Comparison of ENCODE assay signal across 12 cellular contexts in the genomic region with DNA sequence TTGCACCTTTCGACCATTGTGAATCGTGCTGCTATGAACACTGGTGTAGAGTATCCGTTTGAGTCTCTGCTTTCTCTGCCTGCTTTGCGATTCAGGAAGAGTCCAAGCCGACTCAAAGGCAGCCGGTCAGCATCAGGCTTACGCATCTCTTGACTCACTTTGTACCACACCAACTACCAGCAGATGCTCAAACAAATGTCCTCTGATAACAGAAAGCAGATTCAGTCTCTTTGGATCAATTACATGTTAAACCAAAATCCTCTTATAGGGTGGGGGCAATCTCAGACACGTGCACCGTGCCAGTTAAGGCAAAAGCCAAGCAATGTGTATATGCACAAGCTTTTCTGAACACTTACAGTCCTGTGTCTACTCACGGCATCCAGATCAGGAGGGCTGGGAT.
A peak's percentile ranks its signal among the peaks of the same experiment; 100 is the strongest.
DNase-seq lines count a peak whose midpoint lies in the region; ATAC-seq and TF ChIP-seq lines count a peak whose summit lies in the region.
"Had no signal": no experiment of that assay in that cellular context is flagged by ENCODE, and none has a peak within 500 bp of the region (broad histone marks: within the 10 kb centered on the region; RNA-seq: fewer than 3 reads in every experiment).

No MANE protein-coding gene starts in this region.

- H3K27ac ChIP-seq in DND-41 (ENCODE audit: low read length) (no peak overlapping the region; the same call in 1 of the 2 replicates), H9 (ENCODE audit: insufficient read length, low read depth, low read length) (no peak overlapping the region)
- H3K27ac ChIP-seq: breast epithelium, C4-2B had no signal

- WGBS in H9 (ENCODE audit: extremely low coverage, insufficient read length, low lambda C conversion rate): no CpG with 5 or more reads among the region's 10 CpGs

- no peaks in the 10 kb centered on the region for H3K27me3 ChIP-seq in DND-41 (ENCODE audit: insufficient read depth, low read length, poor library complexity)
- H3K27me3 ChIP-seq in H9 (ENCODE audit: insufficient read depth, low read length): no peaks in the 10 kb centered on the region
- H3K27me3 ChIP-seq: breast epithelium had no signal

- no peak overlapping the region for H4K91ac ChIP-seq in H9 (ENCODE audit: insufficient read length, low read depth, low read length)

- H2BK120ac ChIP-seq in H9 (ENCODE audit: low read depth, low read length, poor library complexity, severe bottlenecking): no peak overlapping the region

- peak overlapping the region; percentile 21 for H3K27ac Mint-ChIP-seq in activated T-helper 17 cell treated with anti-CD3 and anti-CD28 coated beads, Interleukin-2, amount 50 U/mL, for 72 hours
- H3K27ac Mint-ChIP-seq in H9: peak overlapping the region in 1 of 3 experiments; percentile 19; a peak in 1 of 7 replicates

- H3K79me2 ChIP-seq in DND-41 (ENCODE audit: insufficient read depth, low read length): no peaks in the 10 kb centered on the region
- H3K79me2 ChIP-seq in H9 (ENCODE audit: insufficient read depth, low read length): no peaks in the 10 kb centered on the region

- ATAC-seq in DND-41 (ENCODE audit: insufficient read depth, low read depth): peak; percentile 2; the same call in 1 of the 3 replicates
- ATAC-seq in GM19395 (IDR thresholded peaks at IDR 0.05; ENCODE audit: unreplicated experiment): peak; percentile 36
- ATAC-seq in HG03103 (IDR thresholded peaks at IDR 0.05; ENCODE audit: low read depth, unreplicated experiment): peak; percentile 3
- ATAC-seq in activated T-helper 17 cell treated with anti-CD3 and anti-CD28 coated beads, Interleukin-2, amount 50 U/mL, for 72 hours (replicated peaks): peak; percentile 74
- ATAC-seq in GM21528 (IDR thresholded peaks at IDR 0.05; ENCODE audit: low FRiP score, unreplicated experiment): no peak

- no peaks in the 10 kb centered on the region for H3K9me3 ChIP-seq in DND-41 (ENCODE audit: insufficient read depth, low read length, severe bottlenecking)
- H3K9me3 ChIP-seq in H9 (ENCODE audit: control insufficient read depth, low read depth, low read length): no peaks in the 10 kb centered on the region
- H3K9me3 ChIP-seq: breast epithelium had no signal

- TF ChIP-seq CTCF in DND-41 (IDR thresholded peaks at IDR 0.05; ENCODE audit: borderline replicate concordance, extremely low read depth, low read length, poor library complexity, severe bottlenecking) (no peak), H9 (conservative IDR thresholded peaks at IDR 0.05) (no peak)

- no peak overlapping the region for H3K14ac ChIP-seq in H9 (ENCODE audit: insufficient read depth, low read length)

- H4K20me1 ChIP-seq in DND-41 (ENCODE audit: insufficient read depth, low read length) (no peaks in the 10 kb centered on the region), H9 (ENCODE audit: control insufficient read depth, insufficient read depth, insufficient read length) (no peaks in the 10 kb centered on the region)

- no peaks in the 10 kb centered on the region for H3K23me2 ChIP-seq in H9 (ENCODE audit: insufficient read length, low read depth, low read length, poor library complexity, severe bottlenecking)

- no peaks in the 10 kb centered on the region for H3K36me3 ChIP-seq in DND-41 (ENCODE audit: insufficient read depth, low read length)
- H3K36me3 ChIP-seq: breast epithelium had no signal

- DNase-seq in DND-41 (no peak), NCI-H1092 (lab: John Stamatoyannopoulos, UW) (no peak), H9 (no peak)
- no peak for DNase-seq in activated naive CD4-positive, alpha-beta T cell treated with Interleukin-2 at 50 U/mL for 16 hours
- DNase-seq: NCI-H446 treated with DMSO at 0.1 percent for 48 hours, SIG-M5 had no signal

- H3K4me1 ChIP-seq in DND-41 (ENCODE audit: insufficient read depth, low read length) (peaks cover 15% of the 10 kb centered on the region), H9 (ENCODE audit: insufficient read depth, low read length) (peaks cover 7% of the 10 kb centered on the region; the same call in 1 of the 2 replicates)
- H3K4me1 ChIP-seq: breast epithelium had no signal

- no peak overlapping the region for H4K5ac ChIP-seq in H9 (ENCODE audit: insufficient read length, low read depth, low read length)

- peak overlapping the region; percentile 3; the same call in 1 of the 2 replicates for H2AFZ ChIP-seq in DND-41 (ENCODE audit: low read depth, low read length)
- no peak overlapping the region for H2AFZ ChIP-seq in H9 (ENCODE audit: low read length)

- no peak overlapping the region for H4K8ac ChIP-seq in H9 (replicated peaks; ENCODE audit: insufficient read length, low read depth, low read length)

- H3K18ac ChIP-seq in H9 (ENCODE audit: insufficient read length, low read depth, low read length): no peak overlapping the region

- no peaks in the 10 kb centered on the region for H3K36me3 Mint-ChIP-seq in activated T-helper 17 cell treated with anti-CD3 and anti-CD28 coated beads, Interleukin-2, amount 50 U/mL, for 72 hours (ENCODE audit: low read depth)
- H3K36me3 Mint-ChIP-seq in H9 (ENCODE audit: insufficient read depth in 1 of 3, low read depth in 3 of 3): no peaks in the 10 kb centered on the region

- no peak overlapping the region for H2BK15ac ChIP-seq in H9 (ENCODE audit: low read depth, low read length)

- no peak overlapping the region for H3K4me3 ChIP-seq in DND-41 (ENCODE audit: low read depth in 1 of 2, low read length in 2 of 2)
- H3K4me3 ChIP-seq: breast epithelium had no signal

- no peak overlapping the region for H2BK12ac ChIP-seq in H9 (ENCODE audit: insufficient read length, low read depth, low read length)

- H2AK5ac ChIP-seq in H9 (ENCODE audit: insufficient read length, low read length): no peak overlapping the region

- H3K9ac ChIP-seq in DND-41 (ENCODE audit: low read depth, low read length): no peak overlapping the region
- no peak overlapping the region for H3K9ac ChIP-seq in H9 (ENCODE audit: extremely low read depth, insufficient read length, low read length)

- H2BK20ac ChIP-seq in H9 (ENCODE audit: low read depth, low read length, poor library complexity, severe bottlenecking): no peak overlapping the region

- no peak overlapping the region for H3K23ac ChIP-seq in H9 (ENCODE audit: insufficient read length, low read depth, low read length)

- peaks cover 4% of the 10 kb centered on the region for H3K9me3 Mint-ChIP-seq in activated T-helper 17 cell treated with anti-CD3 and anti-CD28 coated beads, Interleukin-2, amount 50 U/mL, for 72 hours
- no peaks in the 10 kb centered on the region for H3K9me3 Mint-ChIP-seq in H9

- no peaks in the 10 kb centered on the region for H3K79me1 ChIP-seq in H9 (ENCODE audit: insufficient read depth, low read depth, low read length, poor library complexity, severe bottlenecking)

- H2BK5ac ChIP-seq in H9 (ENCODE audit: insufficient read length, low read length): no peak overlapping the region

- peaks cover 6% of the 10 kb centered on the region for H3K4me1 Mint-ChIP-seq in activated T-helper 17 cell treated with anti-CD3 and anti-CD28 coated beads, Interleukin-2, amount 50 U/mL, for 72 hours
- H3K4me1 Mint-ChIP-seq in H9: peaks cover 13 to 20% of the 10 kb centered on the region in 2 experiments

- H3K56ac ChIP-seq in H9 (ENCODE audit: insufficient read length, low read depth, low read length): no peak overlapping the region

- H3K27me3 Mint-ChIP-seq in activated T-helper 17 cell treated with anti-CD3 and anti-CD28 coated beads, Interleukin-2, amount 50 U/mL, for 72 hours: no peaks in the 10 kb centered on the region
- no peaks in the 10 kb centered on the region for H3K27me3 Mint-ChIP-seq in H9 (ENCODE audit: low read depth)

- H3T11ph ChIP-seq in H9 (ENCODE audit: low read length): no peak overlapping the region

- no peak overlapping the region for H3K4ac ChIP-seq in H9 (ENCODE audit: low read depth, low read length)

- peak overlapping the region; percentile 51 for H3K4me3 Mint-ChIP-seq in activated T-helper 17 cell treated with anti-CD3 and anti-CD28 coated beads, Interleukin-2, amount 50 U/mL, for 72 hours
- H3K4me3 Mint-ChIP-seq in H9: no peak overlapping the region

- no peak overlapping the region for H3K4me2 ChIP-seq in DND-41 (ENCODE audit: insufficient read depth, low read length)
- no peak overlapping the region for H3K4me2 ChIP-seq in H9 (ENCODE audit: insufficient read depth, insufficient read length, low read length)
